In the genomic region with DNA sequence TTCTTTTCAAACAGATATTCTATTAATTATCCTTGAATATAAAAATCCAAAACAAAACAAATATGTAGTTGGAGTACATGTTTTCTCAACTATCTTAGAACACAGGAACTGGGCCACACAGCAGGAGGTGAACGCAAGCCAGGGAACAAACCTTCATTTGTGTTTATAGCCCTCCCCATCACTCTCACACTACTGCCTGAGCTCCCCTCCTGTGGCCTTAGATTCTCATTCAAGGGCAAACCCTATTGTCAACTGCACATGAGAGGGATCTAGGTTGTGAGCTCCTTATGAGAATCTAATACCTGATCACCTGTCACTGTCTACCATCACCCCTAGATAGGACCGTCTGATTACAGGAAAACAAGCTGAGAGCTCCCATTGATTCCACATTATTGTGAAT, we compare ENCODE assay signal across 23 cellular contexts.
DNase-seq lines count a peak whose midpoint lies in the region; ATAC-seq, FAIRE-seq and TF ChIP-seq lines count a peak whose summit lies in the region.
"Had no signal": no experiment of that assay in that cellular context is flagged by ENCODE, and none has a peak within 500 bp of the region (broad histone marks: within the 10 kb centered on the region; RNA-seq: fewer than 3 reads in every experiment).

No MANE protein-coding gene starts in this region.

- H3K9me3 ChIP-seq in H1 (ENCODE audit: insufficient read depth in 2 of 2, low read depth in 1 of 2, low read length in 1 of 2) = no peaks in the 10 kb centered on the region
- H3K9me3 ChIP-seq: BLaER1, Caco-2 had no signal

- TF ChIP-seq EP300 in H1 (IDR thresholded peaks at IDR 0.05; ENCODE audit: borderline replicate concordance in 1 of 2, low read depth in 2 of 2, low read length in 2 of 2) = no peak

- H3K4me2 ChIP-seq in GM23338 (no peak overlapping the region), H1 (ENCODE audit: insufficient read depth in 1 of 2, low read depth in 2 of 2, low read length in 2 of 2) (no peak overlapping the region)
- H3K4me2 ChIP-seq: BLaER1 had no signal

- FAIRE-seq in H1 (lab: Jason Lieb, UNC) = peak; percentile 63
- FAIRE-seq: GM12891, GM18507 had no signal

- H2BK15ac ChIP-seq in H1 (ENCODE audit: low read length) = no peak overlapping the region

- H2BK20ac ChIP-seq in H1 (ENCODE audit: low read length) = no peak overlapping the region

- H3K4me3 ChIP-seq in GM23338 (no peak overlapping the region), H1 (ENCODE audit: extremely low read depth in 1 of 4, insufficient read depth in 2 of 4, low read depth in 3 of 4, low read length in 4 of 4) (no peak overlapping the region)
- H3K4me3 ChIP-seq: BLaER1 had no signal

- no peak overlapping the region for H4K8ac ChIP-seq in H1 (ENCODE audit: extremely low read depth, insufficient read depth, low read length)

- no peak overlapping the region for H3K4me3 Mint-ChIP-seq in GM23338
- H3K4me3 Mint-ChIP-seq: B cell; CD4-positive, CD25-positive, alpha-beta regulatory T cell; CD8-positive, alpha-beta T cell had no signal

- no peak for TF ChIP-seq RAD21 in H1 (IDR thresholded peaks at IDR 0.05 in 1 of 2, conservative IDR thresholded peaks at IDR 0.05 in 1 of 2; ENCODE audit: low read depth in 2 of 2, low read length in 2 of 2)

- WGBS in H1 (ENCODE audit: extremely low coverage in 1 of 2, insufficient coverage in 1 of 2, insufficient read length in 1 of 2, insufficient replicate concordance in 2 of 2, low coverage in 1 of 2, low lambda C conversion rate in 2 of 2, missing lambda C conversion rate in 1 of 2), 2 experiments = 96% methylated on average over 2 of the region's 2 CpGs; no CpG with 5 or more reads in 1 of the 2 experiments

- H3K56ac ChIP-seq in H1 (replicated peaks; ENCODE audit: insufficient read length, low read depth, low read length) = no peak overlapping the region

- H2BK5ac ChIP-seq in H1 (ENCODE audit: low read depth, low read length) = no peak overlapping the region

- no peaks in the 10 kb centered on the region for H3K23me2 ChIP-seq in H1 (ENCODE audit: low read depth, low read length)

- H2BK120ac ChIP-seq in H1 (replicated peaks; ENCODE audit: low read depth, low read length) = no peak overlapping the region

- no peaks in the 10 kb centered on the region for H3F3A ChIP-seq in GM23338 (replicated peaks; ENCODE audit: low read depth)

- H3K27ac Mint-ChIP-seq in GM23338 = no peak overlapping the region
- H3K27ac Mint-ChIP-seq: B cell; CD4-positive, CD25-positive, alpha-beta regulatory T cell; CD8-positive, alpha-beta T cell had no signal

- H3K79me2 ChIP-seq in GM23338 (replicated peaks; ENCODE audit: insufficient read depth) = peaks cover 3% of the 10 kb centered on the region; the same call in 1 of the 2 replicates
- H3K79me2 ChIP-seq in H1 (ENCODE audit: control insufficient read depth in 1 of 2, insufficient read depth in 2 of 2, low read length in 2 of 2) = no peaks in the 10 kb centered on the region

- H3K18ac ChIP-seq in H1 (ENCODE audit: extremely low read depth, low read length) = no peak overlapping the region

- H3K9ac ChIP-seq in H1 (replicated peaks in 1 of 4; ENCODE audit: extremely low read depth in 1 of 4, low read depth in 3 of 4, low read length in 3 of 4) = no peak overlapping the region
- H3K9ac ChIP-seq: BLaER1 had no signal

- no peak overlapping the region for H4K91ac ChIP-seq in H1 (replicated peaks; ENCODE audit: insufficient read length, low read length)

- no peak overlapping the region for H2BK12ac ChIP-seq in H1 (ENCODE audit: low read depth, low read length)

- no peak for TF ChIP-seq POLR2A in H1 (IDR thresholded peaks at IDR 0.05; ENCODE audit: control extremely low read depth in 1 of 2, low read depth in 2 of 2, low read length in 2 of 2)

- no peaks in the 10 kb centered on the region for H3K36me3 ChIP-seq in GM23338 (ENCODE audit: insufficient read depth)
- no peaks in the 10 kb centered on the region for H3K36me3 ChIP-seq in H1 (ENCODE audit: control insufficient read depth in 2 of 4, insufficient read depth in 4 of 4, low read length in 3 of 4)
- H3K36me3 ChIP-seq: BLaER1 had no signal

- H3K27ac ChIP-seq in GM23338 (ENCODE audit: low read depth) = no peak overlapping the region
- H3K27ac ChIP-seq in H1 (ENCODE audit: low read depth, low read length) = no peak overlapping the region
- H3K27ac ChIP-seq: 22Rv1, BLaER1, C4-2B had no signal

- TF ChIP-seq CTCF in GM23338 (conservative IDR thresholded peaks at IDR 0.05; ENCODE audit: low read depth in 2 of 2) (no peak), H1 (IDR thresholded peaks at IDR 0.05; ENCODE audit: control extremely low read depth in 1 of 3, insufficient read depth in 1 of 3, low read depth in 1 of 3, low read length in 3 of 3) (no peak)

- H3K9me3 Mint-ChIP-seq in GM23338 = no peaks in the 10 kb centered on the region

- no peaks in the 10 kb centered on the region for H3K79me1 ChIP-seq in H1 (ENCODE audit: low read depth, low read length)

- POLR2A ChIA-PET in H1 (lab: Charles Lee; ENCODE audit: partially characterized antibody) = no interaction called here

- H4K5ac ChIP-seq in H1 (ENCODE audit: insufficient read length, low read depth, low read length) = no peak overlapping the region

- DNase-seq in DMS153 (lab: John Stamatoyannopoulos, UW) (peak; percentile 9), DMS153 treated with DMSO at 0.1 percent for 48 hours (lab: John Stamatoyannopoulos, UW; ENCODE audit: unreplicated experiment) (no peak), GM23338 (ENCODE audit: low spot score) (peak; percentile 49), H1 (ENCODE audit: low read depth in 1 of 2, low spot score in 2 of 2) (no peak), iPS-NIHi7 (ENCODE audit: extremely low spot score) (peak; percentile 14), NCI-H1417 treated with DMSO at 0.1 percent for 48 hours (lab: John Stamatoyannopoulos, UW) (no peak)
- DNase-seq in activated effector memory CD4-positive, alpha-beta T cell treated with Interleukin-2 at 50 U/mL for 16 hours = no peak
- no peak for DNase-seq in activated CD4-positive, alpha-beta T cell treated with anti-CD3 and anti-CD28 coated beads for 4 hours
- DNase-seq: Caco-2; CD4-positive, CD25-positive, alpha-beta regulatory T cell; CD8-positive, alpha-beta T cell; DMS53; DMS79 treated with DMSO at 0.1 percent for 48 hours; GF-D8; GOT3; H7; HCEC 1CT had no signal

- CTCF ChIA-PET in H1 (lab: Charles Lee; ENCODE audit: partially characterized antibody) = interaction anchor here (0.6 kb wide), 1 partner anchor 652 kb away, joined by 3 read pairs; no protein-coding TSS in a partner anchor

- no peak overlapping the region for H3K4ac ChIP-seq in H1 (replicated peaks; ENCODE audit: insufficient read length, low read depth, low read length)

- H2AFZ ChIP-seq in GM23338 (no peak overlapping the region), H1 (ENCODE audit: low read length) (no peak overlapping the region)

- H3K4me1 ChIP-seq in GM23338 (ENCODE audit: insufficient read depth) = no peaks in the 10 kb centered on the region
- no peaks in the 10 kb centered on the region for H3K4me1 ChIP-seq in H1 (replicated peaks in 1 of 4; ENCODE audit: control insufficient read depth in 3 of 4, insufficient read depth in 4 of 4, low read length in 3 of 4)
- H3K4me1 ChIP-seq: BLaER1, Caco-2 had no signal

- H4K20me1 ChIP-seq in GM23338 (replicated peaks; ENCODE audit: insufficient read depth) (no peaks in the 10 kb centered on the region), H1 (replicated peaks in 1 of 2; ENCODE audit: control insufficient read depth in 1 of 2, insufficient read depth in 2 of 2, low read length in 2 of 2) (no peaks in the 10 kb centered on the region)
- H4K20me1 ChIP-seq: BLaER1 had no signal

- H3K14ac ChIP-seq in H1 (ENCODE audit: insufficient read length) = no peak overlapping the region

- no peaks in the 10 kb centered on the region for H3K9me2 ChIP-seq in GM23338 (ENCODE audit: insufficient read depth)

- peak; percentile 92 for ATAC-seq in GM23338
- ATAC-seq: CD8-positive, alpha-beta T cell had no signal

- no peak overlapping the region for H3K23ac ChIP-seq in H1 (ENCODE audit: insufficient read length)

- H3K4me1 Mint-ChIP-seq in GM23338 = peaks cover 4% of the 10 kb centered on the region; the same call in 2 of the 3 replicates
- H3K4me1 Mint-ChIP-seq: B cell; CD4-positive, CD25-positive, alpha-beta regulatory T cell had no signal

- H2AK5ac ChIP-seq in H1 (ENCODE audit: low read depth, low read length) = no peak overlapping the region

- H3K27me3 ChIP-seq in GM23338 (ENCODE audit: insufficient read depth) = no peaks in the 10 kb centered on the region
- no peaks in the 10 kb centered on the region for H3K27me3 ChIP-seq in H1 (replicated peaks in 1 of 4; ENCODE audit: control insufficient read depth in 3 of 4, extremely low read depth in 1 of 4, insufficient read depth in 3 of 4, low read length in 3 of 4)
- H3K27me3 ChIP-seq: BLaER1 had no signal

- H3K27me3 Mint-ChIP-seq in GM23338 (ENCODE audit: insufficient read depth, low read depth, poor library complexity) = no peaks in the 10 kb centered on the region
- H3K27me3 Mint-ChIP-seq: B cell; CD4-positive, CD25-positive, alpha-beta regulatory T cell had no signal

- H3K36me3 Mint-ChIP-seq in GM23338 (ENCODE audit: low read depth) = no peaks in the 10 kb centered on the region
- H3K36me3 Mint-ChIP-seq: CD4-positive, CD25-positive, alpha-beta regulatory T cell; CD8-positive, alpha-beta T cell had no signal

TF ChIP-seq in GM23338, 12 proteins besides CTCF, POLR2A, EP300 and RAD21 (continues in another document):
- TF ChIP-seq NANOG (IDR thresholded peaks at IDR 0.05; ENCODE audit: borderline replicate concordance) (no peak), ZNF331 (CRISPR knock-in tag; IDR thresholded peaks at IDR 0.05; ENCODE audit: low read depth) (no peak), STAT1 (IDR thresholded peaks at IDR 0.05; ENCODE audit: unreplicated experiment) (no peak)

TF ChIP-seq in H1, 55 proteins besides CTCF, POLR2A, EP300 and RAD21:
- TF ChIP-seq, protein P1, sequence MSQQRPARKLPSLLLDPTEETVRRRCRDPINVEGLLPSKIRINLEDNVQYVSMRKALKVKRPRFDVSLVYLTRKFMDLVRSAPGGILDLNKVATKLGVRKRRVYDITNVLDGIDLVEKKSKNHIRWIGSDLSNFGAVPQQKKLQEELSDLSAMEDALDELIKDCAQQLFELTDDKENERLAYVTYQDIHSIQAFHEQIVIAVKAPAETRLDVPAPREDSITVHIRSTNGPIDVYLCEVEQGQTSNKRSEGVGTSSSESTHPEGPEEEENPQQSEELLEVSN (IDR thresholded peaks at IDR 0.05) = no peak
- TF ChIP-seq CBX5 (IDR thresholded peaks at IDR 0.05; ENCODE audit: low read depth, low read length) (no peak), POLR2AphosphoS5 (IDR thresholded peaks at IDR 0.05; ENCODE audit: low read depth, low read length) (no peak), PHF8 (conservative IDR thresholded peaks at IDR 0.05; ENCODE audit: low read depth, low read length) (no peak), NANOG (IDR thresholded peaks at IDR 0.05; ENCODE audit: insufficient read depth, low read depth, low read length, poor library complexity, severe bottlenecking) (no peak), SIRT6 (IDR thresholded peaks at IDR 0.05; ENCODE audit: low read length) (no peak), CTBP2 (IDR thresholded peaks at IDR 0.05; ENCODE audit: borderline replicate concordance, insufficient read depth, insufficient read length, low read length) (no peak)

Comparison
In these comparisons a context has a peak if more than half of its experiments do, and no peak if none do; other contexts are left out.
1. DNase-seq: peak in DMS153 (single experiment), GM23338 (single experiment) and iPS-NIHi7 (single experiment); none in DMS153 treated with DMSO at 0.1 percent for 48 hours (single experiment), H1 (0 of 2), NCI-H1417 treated with DMSO at 0.1 percent for 48 hours (single experiment), activated effector memory CD4-positive, alpha-beta T cell treated with Interleukin-2 at 50 U/mL for 16 hours (single experiment) and activated CD4-positive, alpha-beta T cell treated with anti-CD3 and anti-CD28 coated beads for 4 hours (0 of 2).